ENCODE assay signal across 21 cellular contexts in genomic region chr12:131005161-131006035, GRCh38. TPM values are rescaled to one million over a fixed set of nuclear protein-coding genes. Genes with fewer than 3 reads are reported as not detected.
DNase-seq lines count a peak whose midpoint lies in the region; ATAC-seq, FAIRE-seq and TF ChIP-seq lines count a peak whose summit lies in the region.
"Had no signal": no experiment of that assay in that cellular context is flagged by ENCODE, and none has a peak within 500 bp of the region (broad histone marks: within the 10 kb centered on the region; RNA-seq: fewer than 3 reads in every experiment).

No MANE protein-coding gene starts in this region.

- H3K9me3 ChIP-seq in mammary epithelial cell (replicated peaks; ENCODE audit: insufficient read depth, low read length) (peaks cover 27% of the 10 kb centered on the region), Panc1 (ENCODE audit: control insufficient read depth, insufficient read depth, low read depth, low read length) (no peaks in the 10 kb centered on the region), osteoblast (ENCODE audit: low read depth, low read length) (no peaks in the 10 kb centered on the region), BE2C (no peaks in the 10 kb centered on the region), small intestine (ENCODE audit: control insufficient read depth, low read depth) (no peaks in the 10 kb centered on the region)

- H3K79me2 ChIP-seq in mammary epithelial cell (ENCODE audit: insufficient read depth, low read length) = no peaks in the 10 kb centered on the region
- no peaks in the 10 kb centered on the region for H3K79me2 ChIP-seq in osteoblast (ENCODE audit: insufficient read depth, low read length)

- H3K27ac ChIP-seq in mammary epithelial cell (ENCODE audit: insufficient read depth, low read depth, low read length) (no peak overlapping the region), Panc1 (ENCODE audit: low read length) (no peak overlapping the region), osteoblast (ENCODE audit: low read depth, low read length) (no peak overlapping the region), small intestine (ENCODE audit: low read depth in 1 of 2, low read length in 1 of 2) (no peak overlapping the region)
- H3K27ac ChIP-seq: SK-N-MC had no signal

- CTCF ChIA-PET in MCF 10A (lab: Yijun Ruan, JAX) = interaction anchor here (0.6 kb wide), 1 partner anchor 178 kb away, joined by 3 read pairs; no protein-coding TSS in a partner anchor
- CTCF ChIA-PET in mammary epithelial cell (lab: Charles Lee; ENCODE audit: low non-redundant PET) = no interaction called here
- CTCF ChIA-PET in Panc1 (lab: Charles Lee) = no interaction called here

- H3K9ac ChIP-seq in mammary epithelial cell (ENCODE audit: insufficient read depth, low read length) = no peak overlapping the region

- H3K4me3 ChIP-seq in mammary epithelial cell (replicated peaks in 1 of 3; ENCODE audit: insufficient read depth in 1 of 3, low read depth in 2 of 3, low read length in 3 of 3) (no peak overlapping the region), GM12875 (ENCODE audit: low read depth, low read length) (no peak overlapping the region), Panc1 (ENCODE audit: low read depth in 2 of 2, low read length in 2 of 2) (no peak overlapping the region), osteoblast (ENCODE audit: insufficient read depth, low read length) (no peak overlapping the region), BE2C (ENCODE audit: low read depth, low read length) (no peak overlapping the region), small intestine (ENCODE audit: low read depth in 1 of 2, low read length in 2 of 2) (no peak overlapping the region)
- H3K4me3 ChIP-seq: K562, SK-N-MC had no signal

- H4K20me1 ChIP-seq in mammary epithelial cell (ENCODE audit: insufficient read depth, low read length) = no peaks in the 10 kb centered on the region
- no peaks in the 10 kb centered on the region for H4K20me1 ChIP-seq in osteoblast (ENCODE audit: insufficient read depth, low read length)

- H3K36me3 Mint-ChIP-seq in MCF 10A (ENCODE audit: insufficient read depth, unreplicated experiment) = no peaks in the 10 kb centered on the region
- H3K36me3 Mint-ChIP-seq: CD4-positive, alpha-beta memory T cell had no signal

- BruUV-seq in MCF 10A (replicated peaks; lab: Mats Ljungman, UMichigan) (no TSS peak), mammary epithelial cell (replicated peaks; lab: Mats Ljungman, UMichigan) (no TSS peak), Panc1 (replicated peaks; lab: Mats Ljungman, UMichigan) (no TSS peak)

- H3K4me2 ChIP-seq in mammary epithelial cell (ENCODE audit: insufficient read depth, low read depth, low read length) (no peak overlapping the region), osteoblast (ENCODE audit: insufficient read depth, low read length) (no peak overlapping the region)

- no peak for FAIRE-seq in small intestine (lab: Jason Lieb, UNC)
- FAIRE-seq: D721Med, K562 had no signal

- no peak overlapping the region for H2AFZ ChIP-seq in mammary epithelial cell (ENCODE audit: low read depth, low read length)
- H2AFZ ChIP-seq in osteoblast (ENCODE audit: low read length) = no peak overlapping the region

- H3K4me1 ChIP-seq in mammary epithelial cell (ENCODE audit: insufficient read depth, low read length) (no peaks in the 10 kb centered on the region), Panc1 (ENCODE audit: control insufficient read depth, insufficient read depth, low read length) (no peaks in the 10 kb centered on the region), osteoblast (ENCODE audit: insufficient read depth, low read length) (no peaks in the 10 kb centered on the region), BE2C (peaks cover 8% of the 10 kb centered on the region), small intestine (ENCODE audit: control insufficient read depth in 2 of 2, insufficient read depth in 1 of 2, low read depth in 1 of 2, low read length in 1 of 2) (no peaks in the 10 kb centered on the region)

- H3K27me3 Mint-ChIP-seq in MCF 10A (ENCODE audit: insufficient read depth, unreplicated experiment) = peaks cover 46% of the 10 kb centered on the region

- no peak overlapping the region for H3K27ac Mint-ChIP-seq in MCF 10A (ENCODE audit: low read depth, unreplicated experiment)
- H3K27ac Mint-ChIP-seq: CD4-positive, alpha-beta memory T cell had no signal

- in situ Hi-C loops in mammary epithelial cell (cut with MboI; ENCODE audit: low sequenced_read_pairs in 2 of 2) (no loop called here), Panc1 (cut with HindIII; ENCODE audit: low pct_unique_long_range_greater_than_20kb, low sequenced_read_pairs) (no loop called here)

- POLR2A ChIA-PET in MCF 10A (lab: Yijun Ruan, JAX) (no interaction called here), Panc1 (lab: Charles Lee) (no interaction called here)

- dilution Hi-C loops in mammary epithelial cell (cut with HindIII; ENCODE audit: low sequenced_read_pairs) = no loop called here

- no peaks in the 10 kb centered on the region for H3K27me3 ChIP-seq in mammary epithelial cell (ENCODE audit: insufficient read depth, low read length)
- peaks cover 2% of the 10 kb centered on the region; the same call in 1 of the 2 replicates for H3K27me3 ChIP-seq in Panc1 (ENCODE audit: control insufficient read depth, insufficient read depth, low read length)
- no peaks in the 10 kb centered on the region for H3K27me3 ChIP-seq in osteoblast (ENCODE audit: insufficient read depth, low read length)
- H3K27me3 ChIP-seq in BE2C = no peaks in the 10 kb centered on the region
- H3K27me3 ChIP-seq in small intestine (ENCODE audit: control insufficient read depth in 2 of 2, insufficient read depth in 2 of 2, low read length in 2 of 2) = no peaks in the 10 kb centered on the region

- TF ChIP-seq CTCF in MCF 10A (IDR thresholded peaks at IDR 0.05; ENCODE audit: unreplicated experiment) (peak; percentile 14), mammary epithelial cell (conservative IDR thresholded peaks at IDR 0.05 in 1 of 2, IDR thresholded peaks at IDR 0.05 in 1 of 2; ENCODE audit: extremely low read depth in 1 of 2, insufficient read depth in 1 of 2, low read depth in 1 of 2, low read length in 2 of 2) (no peak), GM12875 (IDR thresholded peaks at IDR 0.05; ENCODE audit: borderline replicate concordance, insufficient read depth, low read depth, low read length) (peak; percentile 17; the same call in 1 of the 2 replicates), Panc1 (IDR thresholded peaks at IDR 0.05) (no peak), osteoblast (IDR thresholded peaks at IDR 0.05; ENCODE audit: extremely low read depth, low read depth, low read length) (no peak), BE2C (IDR thresholded peaks at IDR 0.05; ENCODE audit: low read depth, low read length) (no peak)

- H3K36me3 ChIP-seq in mammary epithelial cell (ENCODE audit: insufficient read depth, low read length) (no peaks in the 10 kb centered on the region), Panc1 (ENCODE audit: control insufficient read depth, insufficient read depth, low read length) (no peaks in the 10 kb centered on the region), osteoblast (ENCODE audit: insufficient read depth, low read length) (no peaks in the 10 kb centered on the region), BE2C (no peaks in the 10 kb centered on the region), small intestine (ENCODE audit: control insufficient read depth in 2 of 2, insufficient read depth in 2 of 2, low read length in 2 of 2) (no peaks in the 10 kb centered on the region)

- H3K9me3 Mint-ChIP-seq in MCF 10A (ENCODE audit: unreplicated experiment) = no peaks in the 10 kb centered on the region

- H3K4me3 Mint-ChIP-seq in MCF 10A (ENCODE audit: unreplicated experiment) = no peak overlapping the region
- H3K4me3 Mint-ChIP-seq: CD4-positive, alpha-beta memory T cell had no signal

- intact Hi-C loops in MCF 10A (cut with micrococcal nuclease) (no loop called here), mammary epithelial cell (cut with micrococcal nuclease) (no loop called here), Panc1 (cut with micrococcal nuclease; ENCODE audit: unreplicated experiment) (no loop called here)

- DNase-seq in MCF 10A (ENCODE audit: unreplicated experiment) (no peak), mammary epithelial cell (no peak), Panc1 (ENCODE audit: low read depth, low spot score) (no peak), osteoblast (ENCODE audit: insufficient read length, low spot score, missing footprints) (peak; percentile 67), BE2C (no peak), HuH-7 (ENCODE audit: low spot score) (no peak), small intestine (no peak)
- DNase-seq: CD4-positive, alpha-beta memory T cell; DND-41; GDM1; HCEC 1CT; NCI-H1105; NCI-H187; NCI-H774; RPMI8226; T-helper 1 cell had no signal

- peak; percentile 21; the same call in 1 of the 2 replicates for ATAC-seq in Panc1
- ATAC-seq: K562 had no signal

- 74% methylated on average over 9 of the region's 18 CpGs for WGBS in mammary epithelial cell (ENCODE audit: low coverage, missing lambda C conversion rate)
- 81 to 88% (median 82%) methylated on average over 18 of the region's 18 CpGs for WGBS in small intestine, 3 donors

- H3K4me1 Mint-ChIP-seq in MCF 10A (ENCODE audit: insufficient read depth, unreplicated experiment) = no peaks in the 10 kb centered on the region

RNA-seq across cellular contexts. Expression of gene ADGRD1, which starts 51.7 kb away (rescaled TPM):
- total RNA-seq in MCF 10A (2022) (0.68 and 1.3 TPM in 2 replicates), mammary epithelial cell (not detected), Panc1 (2021; ENCODE audit: unreplicated experiment) (0.21 TPM), osteoblast (0.29 and 0.72 TPM in 2 replicates)
- polyA plus RNA-seq in mammary epithelial cell (not detected), small intestine (1 to 10 TPM in 1 of 3 donors, under 1 TPM in 1, not detected in 1; 0.54 to 9.3 TPM)
- polyA minus RNA-seq in mammary epithelial cell = not detected
- polyA plus RNA-seq in Panc1 (2012; ENCODE audit: insufficient read length) = 0.07 TPM
- 4.2 TPM for polyA plus RNA-seq in BE2C (2012; ENCODE audit: insufficient read depth, insufficient read length, low read depth)
- total RNA-seq: CD4-positive, alpha-beta memory T cell; M059J had no signal
- polyA plus RNA-seq: CD4-positive, alpha-beta memory T cell had no signal

Comparison
In these comparisons a context has a peak if more than half of its experiments do, and no peak if none do; other contexts are left out.
1. CTCF ChIP-seq: peak in MCF 10A (single experiment) and GM12875 (single experiment); none in mammary epithelial cell (0 of 2), Panc1 (single experiment), osteoblast (single experiment) and BE2C (single experiment).